ENCODE assay signal across 25 cellular contexts in genomic region chr15:67163180-67163579, GRCh38.
DNase-seq lines count a peak whose midpoint lies in the region; ATAC-seq and TF ChIP-seq lines count a peak whose summit lies in the region.
"Had no signal": no experiment of that assay in that cellular context is flagged by ENCODE, and none has a peak within 500 bp of the region (broad histone marks: within the 10 kb centered on the region; RNA-seq: fewer than 3 reads in every experiment).

No MANE protein-coding gene starts in this region.

- H3K9me2 ChIP-seq in OCI-LY1 (ENCODE audit: low read depth, low read length) = no peaks in the 10 kb centered on the region

- H3K9me3 ChIP-seq in AG04450 (ENCODE audit: control insufficient read depth, insufficient read depth, low read length) = no peaks in the 10 kb centered on the region; the same call in 1 of the 2 replicates
- H3K9me3 ChIP-seq in OCI-LY1 (ENCODE audit: low read length) = no peaks in the 10 kb centered on the region
- H3K9me3 ChIP-seq in psoas muscle = no peaks in the 10 kb centered on the region
- H3K9me3 ChIP-seq: ovary, thoracic aorta, uterus had no signal

- H3K79me2 ChIP-seq in OCI-LY1 (ENCODE audit: insufficient read depth, low read length) = peaks cover 6% of the 10 kb centered on the region

- H3K9ac ChIP-seq in OCI-LY1 (ENCODE audit: low read length) = no peak overlapping the region

- H2AFZ ChIP-seq in OCI-LY1 (ENCODE audit: low read length) = no peak overlapping the region

- peaks cover 42% of the 10 kb centered on the region for H3K36me3 ChIP-seq in OCI-LY1 (ENCODE audit: insufficient read depth, low read length)
- peaks cover 0 to 18% of the 10 kb centered on the region in 2 donors for H3K36me3 ChIP-seq in psoas muscle (ENCODE audit: insufficient read depth in 1 of 2, low read depth in 1 of 2)
- H3K36me3 ChIP-seq: ovary, uterus had no signal

- H3F3A ChIP-seq in OCI-LY1 (ENCODE audit: insufficient read depth, low read length) = no peaks in the 10 kb centered on the region

- TF ChIP-seq CTCF in AG04450 (IDR thresholded peaks at IDR 0.05; ENCODE audit: low read depth, low read length) (no peak), OCI-LY1 (IDR thresholded peaks at IDR 0.05; ENCODE audit: low read length) (no peak), endothelial cell (IDR thresholded peaks at IDR 0.05; ENCODE audit: unreplicated experiment) (no peak), psoas muscle (IDR thresholded peaks at IDR 0.05) (no peak)

- H3K27ac ChIP-seq in AG04450 (ENCODE audit: low read depth, low read length) (peak overlapping the region; percentile 31), OCI-LY1 (ENCODE audit: low read depth, low read length, poor library complexity, severe bottlenecking) (peak overlapping the region; percentile 30), psoas muscle (peak overlapping the region; percentile 88)
- H3K27ac ChIP-seq: ovary, thoracic aorta, uterus had no signal

- H3K9me3 Mint-ChIP-seq in endothelial cell (ENCODE audit: unreplicated experiment) = no peaks in the 10 kb centered on the region
- H3K9me3 Mint-ChIP-seq in activated CD8-positive, alpha-beta T cell treated with anti-CD3 and anti-CD28 coated beads, Interleukin-2, amount 10 ng/mL, durations not matched to agents 7 days and 5 days (ENCODE audit: insufficient read depth) = no peaks in the 10 kb centered on the region
- H3K9me3 Mint-ChIP-seq: activated CD4-positive, alpha-beta memory T cell treated with anti-CD3 and anti-CD28 coated beads for 36 hours; activated naive CD4-positive, alpha-beta T cell treated with anti-CD3 and anti-CD28 coated beads, Interleukin-2, amount 10 ng/mL, durations not matched to agents 7 days and 5 days had no signal

- CTCF ChIA-PET in AG04450 (lab: Charles Lee) = no interaction called here
- CTCF ChIA-PET in activated CD8-positive, alpha-beta T cell treated with anti-CD3 and anti-CD28 coated beads, Interleukin-2, amount 10 ng/mL, durations not matched to agents 7 days and 5 days (lab: Charles Lee) = no interaction called here

- intact Hi-C loops in psoas muscle (cut with DNase I) = no loop called here

- H3K4me2 ChIP-seq in OCI-LY1 (ENCODE audit: low read length) = no peak overlapping the region

- no peak for DNase-seq in AG04450 (ENCODE audit: low read depth, low spot score)
- no peak for DNase-seq in endothelial cell (ENCODE audit: low spot score)
- DNase-seq in psoas muscle = no peak
- no peak for DNase-seq in activated CD8-positive, alpha-beta T cell treated with anti-CD3 and anti-CD28 coated beads, Interleukin-2, amount 10 ng/mL, durations not matched to agents 7 days and 5 days
- DNase-seq: activated CD4-positive, alpha-beta memory T cell treated with anti-CD3 and anti-CD28 coated beads for 36 hours; activated CD8-positive, alpha-beta memory T cell treated with anti-CD3 and anti-CD28 coated beads, Interleukin-2, amount 50 U/mL, for 4 hours; activated naive CD4-positive, alpha-beta T cell treated with anti-CD3 and anti-CD28 coated beads, Interleukin-2, amount 10 ng/mL, durations not matched to agents 7 days and 5 days; amygdala; C1 segment of cervical spinal cord; COR-L47; DMS53; HCEC 1CT; mammary epithelial cell; NCI-H1048; NCI-H1694 treated with DMSO at 0.1 percent for 48 hours; NCI-H2171; small intestine; stimulated activated naive CD8-positive, alpha-beta T cell treated with anti-CD3 and anti-CD28 coated beads, Interleukin-15, Interleukin-2, amounts not matched to agents 100 U/mL and 50 U/mL, for 24 hours; uterus had no signal

- H3K4me3 Mint-ChIP-seq in endothelial cell (ENCODE audit: unreplicated experiment) = no peak overlapping the region
- no peak overlapping the region for H3K4me3 Mint-ChIP-seq in activated CD8-positive, alpha-beta T cell treated with anti-CD3 and anti-CD28 coated beads, Interleukin-2, amount 10 ng/mL, durations not matched to agents 7 days and 5 days
- H3K4me3 Mint-ChIP-seq: activated CD4-positive, alpha-beta memory T cell treated with anti-CD3 and anti-CD28 coated beads for 36 hours; activated naive CD4-positive, alpha-beta T cell treated with anti-CD3 and anti-CD28 coated beads, Interleukin-2, amount 10 ng/mL, durations not matched to agents 7 days and 5 days had no signal

- H3K27me3 ChIP-seq in AG04450 (ENCODE audit: control insufficient read depth, insufficient read depth, low read length) (no peaks in the 10 kb centered on the region), OCI-LY1 (ENCODE audit: insufficient read depth, low read length) (no peaks in the 10 kb centered on the region), psoas muscle (ENCODE audit: insufficient read depth in 3 of 3, low read length in 2 of 3) (no peaks in the 10 kb centered on the region)
- H3K27me3 ChIP-seq: ovary, uterus had no signal

- POLR2A ChIA-PET in AG04450 (lab: Yijun Ruan, JAX) = interaction anchor here (0.7 kb wide), 1 partner anchor 97 kb away, joined by 6 read pairs; no protein-coding TSS in a partner anchor
- POLR2A ChIA-PET in activated CD8-positive, alpha-beta T cell treated with anti-CD3 and anti-CD28 coated beads, Interleukin-2, amount 10 ng/mL, durations not matched to agents 7 days and 5 days (lab: Charles Lee) = no interaction called here

- H3K4me3 ChIP-seq in AG04450 (ENCODE audit: low read depth, low read length) = no peak overlapping the region
- no peak overlapping the region for H3K4me3 ChIP-seq in OCI-LY1 (ENCODE audit: low read depth, low read length, poor library complexity, severe bottlenecking)
- H3K4me3 ChIP-seq in psoas muscle = no peak overlapping the region
- H3K4me3 ChIP-seq: ovary, thoracic aorta, uterus had no signal

- peaks cover 6% of the 10 kb centered on the region for H3K36me3 Mint-ChIP-seq in endothelial cell (ENCODE audit: low read depth, unreplicated experiment)
- H3K36me3 Mint-ChIP-seq in activated CD8-positive, alpha-beta T cell treated with anti-CD3 and anti-CD28 coated beads, Interleukin-2, amount 10 ng/mL, durations not matched to agents 7 days and 5 days (ENCODE audit: low read depth) = peaks cover 29% of the 10 kb centered on the region

- H3K27ac Mint-ChIP-seq in endothelial cell (ENCODE audit: unreplicated experiment) = peak overlapping the region; percentile 7
- no peak overlapping the region for H3K27ac Mint-ChIP-seq in activated CD8-positive, alpha-beta T cell treated with anti-CD3 and anti-CD28 coated beads, Interleukin-2, amount 10 ng/mL, durations not matched to agents 7 days and 5 days
- H3K27ac Mint-ChIP-seq: activated CD4-positive, alpha-beta memory T cell treated with anti-CD3 and anti-CD28 coated beads for 36 hours; activated naive CD4-positive, alpha-beta T cell treated with anti-CD3 and anti-CD28 coated beads, Interleukin-2, amount 10 ng/mL, durations not matched to agents 7 days and 5 days had no signal

- ATAC-seq in psoas muscle (no peak), esophagus mucosa (no peak), HG03354 (IDR thresholded peaks at IDR 0.05; ENCODE audit: poor library complexity, severe bottlenecking, unreplicated experiment) (no peak), HG02623 (IDR thresholded peaks at IDR 0.05; ENCODE audit: unreplicated experiment) (no peak)
- ATAC-seq in activated CD8-positive, alpha-beta T cell treated with anti-CD3 and anti-CD28 coated beads, Interleukin-2, amount 10 ng/mL, durations not matched to agents 7 days and 5 days = no peak
- ATAC-seq: stimulated activated naive CD8-positive, alpha-beta T cell treated with anti-CD3 and anti-CD28 coated beads, Interleukin-15, Interleukin-2, amounts not matched to agents 100 U/mL and 50 U/mL, for 24 hours had no signal

- WGBS in psoas muscle, 3 donors = 96 to 99% (median 98%) methylated on average over 6 of the region's 6 CpGs

- H3K27me3 Mint-ChIP-seq in endothelial cell (ENCODE audit: unreplicated experiment) = peaks cover 6% of the 10 kb centered on the region
- no peaks in the 10 kb centered on the region for H3K27me3 Mint-ChIP-seq in activated CD8-positive, alpha-beta T cell treated with anti-CD3 and anti-CD28 coated beads, Interleukin-2, amount 10 ng/mL, durations not matched to agents 7 days and 5 days (ENCODE audit: low read depth)
- H3K27me3 Mint-ChIP-seq: activated CD4-positive, alpha-beta memory T cell treated with anti-CD3 and anti-CD28 coated beads for 36 hours; activated naive CD4-positive, alpha-beta T cell treated with anti-CD3 and anti-CD28 coated beads, Interleukin-2, amount 10 ng/mL, durations not matched to agents 7 days and 5 days had no signal

- H3K4me1 ChIP-seq in OCI-LY1 (ENCODE audit: insufficient read depth, low read length, severe bottlenecking) (peaks cover 29% of the 10 kb centered on the region), psoas muscle (peaks cover 89% of the 10 kb centered on the region)

- H4K20me1 ChIP-seq in OCI-LY1 (ENCODE audit: insufficient read depth, low read length) = no peaks in the 10 kb centered on the region

- peaks cover 8% of the 10 kb centered on the region for H3K4me1 Mint-ChIP-seq in endothelial cell (ENCODE audit: unreplicated experiment)
- H3K4me1 Mint-ChIP-seq in activated CD8-positive, alpha-beta T cell treated with anti-CD3 and anti-CD28 coated beads, Interleukin-2, amount 10 ng/mL, durations not matched to agents 7 days and 5 days (ENCODE audit: low read depth) = peaks cover 7% of the 10 kb centered on the region

Comparison
In these comparisons a context has a peak if more than half of its experiments do, and no peak if none do; other contexts are left out.
1. H3K27ac ChIP-seq: peak in every context shown above with its lines; median percentile 88 in psoas muscle; 31 in AG04450; 30 in OCI-LY1.